In genomic region chr22:37906364-37907008, GRCh38 we compare ENCODE assay signal across 6 cellular contexts. TPM values are rescaled to one million over a fixed set of nuclear protein-coding genes. Genes with fewer than 3 reads are reported as not detected.
DNase-seq lines count a peak whose midpoint lies in the region; ATAC-seq and TF ChIP-seq lines count a peak whose summit lies in the region.

No MANE protein-coding gene starts in this region.

- H3K27me3 Mint-ChIP-seq in CD4-positive, alpha-beta memory T cell, result no peaks in the 10 kb centered on the region

- no peaks in the 10 kb centered on the region for H3K36me3 ChIP-seq in CD4-positive, alpha-beta memory T cell (ENCODE audit: insufficient read depth, low read length)
- no peaks in the 10 kb centered on the region for H3K36me3 ChIP-seq in upper lobe of right lung

- CTCF ChIA-PET in CD4-positive, alpha-beta memory T cell (lab: Charles Lee; ENCODE audit: partially characterized antibody), result interaction anchor here (0.8 to 4.3 kb wide), 7 partner anchors 8 to 59 kb away, joined by 4 to 28 read pairs (median 6); no protein-coding TSS in a partner anchor

- peak overlapping the region; percentile 26 to 93 (median 88) for H3K27ac Mint-ChIP-seq in CD4-positive, alpha-beta memory T cell

- peak in 4 of 5 donors; percentile 9 to 50 (median 24) for DNase-seq in CD4-positive, alpha-beta memory T cell
- DNase-seq in activated CD8-positive, alpha-beta memory T cell treated with anti-CD3 and anti-CD28 coated beads, Interleukin-2, amount 50 U/mL, for 48 hours, result peak; percentile 73
- DNase-seq in upper lobe of right lung, result no peak

- intact Hi-C loops in CD4-positive, alpha-beta memory T cell (cut with micrococcal nuclease), result loop anchor here (1.0 to 5.0 kb wide), 4 partner anchors 28 to 99 kb away; partner anchors contain the start of genes C22orf23, EIF3L, GCAT and POLR2F
- intact Hi-C loops in upper lobe of right lung (cut with DNase I), result no loop called here

- POLR2A ChIA-PET in CD4-positive, alpha-beta memory T cell (lab: Charles Lee; ENCODE audit: partially characterized antibody), result interaction anchor here (0.8 to 3.3 kb wide), 18 partner anchors 8 to 99 kb away, joined by 3 to 51 read pairs (median 4); partner anchors contain the start of genes ANKRD54, C22orf23, EIF3L and GCAT

- no peaks in the 10 kb centered on the region for H3K27me3 ChIP-seq in CD4-positive, alpha-beta memory T cell (ENCODE audit: insufficient read depth, low read length)
- H3K27me3 ChIP-seq in upper lobe of right lung, result no peaks in the 10 kb centered on the region

- H3K9me3 Mint-ChIP-seq in CD4-positive, alpha-beta memory T cell, result no peaks in the 10 kb centered on the region

- H3K9me3 ChIP-seq in CD4-positive, alpha-beta memory T cell (ENCODE audit: control insufficient read depth in 1 of 2, low read length in 2 of 2), result no peaks in the 10 kb centered on the region
- peaks cover 2% of the 10 kb centered on the region for H3K9me3 ChIP-seq in iPS-18c (ENCODE audit: control insufficient read depth, insufficient read depth, low read length)
- no peaks in the 10 kb centered on the region for H3K9me3 ChIP-seq in upper lobe of right lung

- H3K4me3 Mint-ChIP-seq in CD4-positive, alpha-beta memory T cell, result peak overlapping the region; percentile 77 to 88 (median 82)

- TF ChIP-seq CTCF in upper lobe of right lung (IDR thresholded peaks at IDR 0.05), result no peak

- peaks cover 18 to 52% (median 33%) of the 10 kb centered on the region in 4 donors for H3K4me1 Mint-ChIP-seq in CD4-positive, alpha-beta memory T cell

- H3K36me3 Mint-ChIP-seq in CD4-positive, alpha-beta memory T cell, result no peaks in the 10 kb centered on the region

- peak overlapping the region; percentile 3 to 58 for H3K4me3 ChIP-seq in CD4-positive, alpha-beta memory T cell (ENCODE audit: low read length in 2 of 2)
- peak overlapping the region; percentile 68 for H3K4me3 ChIP-seq in iPS-18c (ENCODE audit: insufficient read depth, low read depth, low read length)
- H3K4me3 ChIP-seq in upper lobe of right lung, result peak overlapping the region; percentile 55

- H3K27ac ChIP-seq in CD4-positive, alpha-beta memory T cell (ENCODE audit: low read depth, low read length), result peak overlapping the region; percentile 58
- H3K27ac ChIP-seq in upper lobe of right lung, result peak overlapping the region; percentile 63

- ATAC-seq in HG02678 (IDR thresholded peaks at IDR 0.05; ENCODE audit: unreplicated experiment), result peak; percentile 26
- peak; percentile 8 for ATAC-seq in upper lobe of right lung
- no peak for ATAC-seq in HG02870 (IDR thresholded peaks at IDR 0.05; ENCODE audit: unreplicated experiment)

- peaks cover 18% of the 10 kb centered on the region for H3K4me1 ChIP-seq in CD4-positive, alpha-beta memory T cell (ENCODE audit: insufficient read depth, low read length)
- H3K4me1 ChIP-seq in upper lobe of right lung, result peaks cover 15% of the 10 kb centered on the region

RNA-seq across cellular contexts. Expression of gene MICALL1, which starts 0.4 kb away (rescaled TPM):
- 10 to 100 TPM; 30.7 to 31.0 TPM for total RNA-seq in CD4-positive, alpha-beta memory T cell
- polyA plus RNA-seq in CD4-positive, alpha-beta memory T cell, result 1 to 10 TPM in 1 of 2 donors, under 1 TPM in 1; 0.77 to 4.4 TPM
- total RNA-seq in upper lobe of right lung, result 37.4 TPM

RNA-seq across cellular contexts. Expression of gene C22orf23, which starts 46.9 kb away (rescaled TPM):
- not detected for total RNA-seq in CD4-positive, alpha-beta memory T cell
- polyA plus RNA-seq in CD4-positive, alpha-beta memory T cell, result not detected
- not detected for total RNA-seq in upper lobe of right lung

RNA-seq across cellular contexts. Expression of gene POLR2F, which starts 47.0 kb away (rescaled TPM):
- 10 to 100 TPM; 44.9 to 47.5 TPM for total RNA-seq in CD4-positive, alpha-beta memory T cell
- 100 to 1,000 TPM; 133 to 158 TPM for polyA plus RNA-seq in CD4-positive, alpha-beta memory T cell
- total RNA-seq in upper lobe of right lung, result 49.0 TPM

RNA-seq across cellular contexts. Expression of gene EIF3L, which starts 57.3 kb away (rescaled TPM):
- 100 to 1,000 TPM; 550 to 571 TPM for total RNA-seq in CD4-positive, alpha-beta memory T cell
- polyA plus RNA-seq in CD4-positive, alpha-beta memory T cell, result 100 to 1,000 TPM; 226 to 364 TPM
- 369 TPM for total RNA-seq in upper lobe of right lung
